ENCODE assay signal across 8 cellular contexts in genomic region chr13:72727417-72728289, GRCh38. TPM values are rescaled to one million over a fixed set of nuclear protein-coding genes. Genes with fewer than 3 reads are reported as not detected.
DNase-seq lines count a peak whose midpoint lies in the region; ATAC-seq and TF ChIP-seq lines count a peak whose summit lies in the region.

Gene BORA (plus strand): TSS chr13:72727923. CDS start chr13:72728941, 1,018 bp downstream.
A gene with protein sequence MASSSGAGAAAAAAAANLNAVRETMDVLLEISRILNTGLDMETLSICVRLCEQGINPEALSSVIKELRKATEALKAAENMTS (minus strand): TSS chr13:72727629. CDS start chr13:72727602, 27 bp downstream.

- ATAC-seq in GM19351 (IDR thresholded peaks at IDR 0.05; ENCODE audit: unreplicated experiment) (peak; percentile 90), HG03520 (IDR thresholded peaks at IDR 0.05; ENCODE audit: unreplicated experiment) (peak; percentile 95)

- peak; percentile 58 to 93 (median 90) for DNase-seq in C1 segment of cervical spinal cord (lab: John Stamatoyannopoulos, UW)
- peak; percentile 99 for DNase-seq in NCI-H526 treated with DMSO at 0.1 percent for 48 hours (lab: John Stamatoyannopoulos, UW)
- DNase-seq in activated CD4-positive, alpha-beta T cell treated with anti-CD3 and anti-CD28 coated beads for 48 hours, result peak; percentile 96
- peak; percentile 96 for DNase-seq in colonic mucosa
- peak; percentile 95 for DNase-seq in kidney glomerular epithelial cell (lab: John Stamatoyannopoulos, UW)
- peak; percentile 79 to 84 for DNase-seq in stimulated activated CD4-positive, alpha-beta T cell treated with anti-CD3 and anti-CD28 coated beads, Interleukin-1b, Interleukin-23, amount 100 ng/mL, for 1 hour (ENCODE audit: low read depth in 2 of 2)

- H3K36me3 ChIP-seq in colonic mucosa, result no peaks in the 10 kb centered on the region

- peak within 1 kb of the TSS; percentile 89 to 90 for H3K9ac ChIP-seq in colonic mucosa (ENCODE audit: low read depth in 2 of 2, low read length in 2 of 2)

- intact Hi-C loops in colonic mucosa (cut with DNase I), result loop anchor here (5.0 kb wide), 1 partner anchor 55 kb away; the partner anchor contains the start of genes DIS3 and PIBF1

- no peak for TF ChIP-seq CTCF in colonic mucosa (IDR thresholded peaks at IDR 0.05)

- no peaks in the 10 kb centered on the region for H3K9me3 ChIP-seq in colonic mucosa

- peak within 1 kb of the TSS; percentile 49 for H3K27ac ChIP-seq in colonic mucosa

- H3K4me1 ChIP-seq in colonic mucosa, result peaks cover 5% of the 10 kb centered on the region

- peak within 1 kb of the TSS; percentile 87 for H3K4me3 ChIP-seq in colonic mucosa

- no peaks in the 10 kb centered on the region for H3K27me3 ChIP-seq in colonic mucosa

RNA-seq across cellular contexts. Expression of gene BORA, which starts in this region (rescaled TPM):
- 10 to 100 TPM; 10.1 to 11.6 TPM for total RNA-seq in colonic mucosa

RNA-seq across cellular contexts. Expression of the second gene that starts in this region (rescaled TPM):
- 10 to 100 TPM in 1 of 2 donors, 1 to 10 TPM in 1; 9.4 to 11.7 TPM for total RNA-seq in colonic mucosa

Comparison
In these comparisons a context has a peak if more than half of its experiments do, and no peak if none do; other contexts are left out.
1. Peak in every context shown above with its lines: DNase-seq, ATAC-seq, H3K4me3 ChIP-seq and H3K27ac ChIP-seq.